29 cellular contexts compared by ENCODE assay signal in the genomic region with DNA sequence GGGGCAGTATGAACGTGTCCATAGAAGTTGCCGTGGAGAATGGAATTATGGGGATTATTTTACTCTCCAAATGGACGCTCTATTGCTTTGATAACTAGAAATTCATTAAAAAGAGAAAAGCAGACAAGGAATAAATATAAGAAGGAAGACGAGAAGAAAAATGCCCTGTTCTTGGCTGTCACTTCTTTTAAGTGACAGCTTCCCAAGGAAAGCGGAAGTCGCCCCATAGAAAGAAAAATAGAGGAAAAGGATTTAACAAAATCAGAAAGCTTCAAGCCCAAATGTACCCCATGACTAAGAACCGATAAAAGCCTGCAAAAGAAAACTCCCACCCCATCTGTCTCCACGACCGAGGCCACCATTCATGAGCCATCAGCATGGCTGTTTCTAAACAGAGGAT.
"Had no signal": no experiment of that assay in that cellular context is flagged by ENCODE, and none has a peak within 500 bp of the region (broad histone marks: within the 10 kb centered on the region; RNA-seq: fewer than 3 reads in every experiment).

No MANE protein-coding gene starts in this region.

- ATAC-seq: stimulated activated effector memory CD8-positive, alpha-beta T cell treated with anti-CD3 and anti-CD28 coated beads, Interleukin-12 subunit alpha, Interleukin-12 subunit beta, amount 100 ng/mL, for 72 hours; stimulated activated memory B cell treated with anti-CD40 and anti-IgM and Interleukin-4, amounts not matched to agents 10 μg/mL and 1 μg/mL and 100 μg/mL, for 72 hours; stimulated activated naive B cell treated with anti-CD40 and anti-IgM and Interleukin-4, amounts not matched to agents 10 μg/mL and 1 μg/mL and 100 μg/mL, for 72 hours; stimulated activated naive CD8-positive, alpha-beta T cell treated with anti-CD3 and anti-CD28 coated beads, Interleukin-15, amount 100 ng/mL, for 72 hours; stimulated activated naive CD8-positive, alpha-beta T cell treated with anti-CD3 and anti-CD28 coated beads, Interleukin-15, Interleukin-2, amounts not matched to agents 100 U/mL and 50 U/mL, for 24 hours; upper lobe of right lung had no signal

- FAIRE-seq: urothelium cell line had no signal

- H3K4me3 Mint-ChIP-seq: stimulated activated effector memory CD8-positive, alpha-beta T cell treated with anti-CD3 and anti-CD28 coated beads, Interleukin-12 subunit alpha, Interleukin-12 subunit beta, amount 100 ng/mL, for 72 hours; stimulated activated memory B cell treated with anti-CD40 and anti-IgM and Interleukin-4, amounts not matched to agents 10 μg/mL and 1 μg/mL and 100 μg/mL, for 72 hours; stimulated activated naive B cell treated with anti-CD40 and anti-IgM and Interleukin-4, amounts not matched to agents 10 μg/mL and 1 μg/mL and 100 μg/mL, for 72 hours; stimulated activated naive CD8-positive, alpha-beta T cell treated with anti-CD3 and anti-CD28 coated beads, Interleukin-15, amount 100 ng/mL, for 72 hours; stimulated activated naive CD8-positive, alpha-beta T cell treated with anti-CD3 and anti-CD28 coated beads, Interleukin-15, Interleukin-2, amounts not matched to agents 100 ng/mL and 50 ng/mL, for 24 hours; type B pancreatic cell had no signal

- H3K9me3 ChIP-seq: suprapubic skin, testis, thoracic aorta, thyroid gland, tibial artery, tibial nerve, transverse colon, upper lobe of left lung, upper lobe of right lung, uterus, vagina had no signal

- H3K4me3 ChIP-seq: stomach, suprapubic skin, testis, thoracic aorta, thyroid gland, tibial artery, tibial nerve, transverse colon, upper lobe of left lung, upper lobe of right lung, uterus, vagina had no signal

- H3K36me3 ChIP-seq: stomach, suprapubic skin, thoracic aorta, thyroid gland, tibial artery, tibial nerve, transverse colon, upper lobe of left lung, upper lobe of right lung, uterus, vagina had no signal

- H3K27ac Mint-ChIP-seq: stimulated activated effector memory CD8-positive, alpha-beta T cell treated with anti-CD3 and anti-CD28 coated beads, Interleukin-12 subunit alpha, Interleukin-12 subunit beta, amount 100 ng/mL, for 72 hours; stimulated activated memory B cell treated with anti-CD40 and anti-IgM and Interleukin-4, amounts not matched to agents 10 μg/mL and 1 μg/mL and 100 μg/mL, for 72 hours; stimulated activated naive B cell treated with anti-CD40 and anti-IgM and Interleukin-4, amounts not matched to agents 10 μg/mL and 1 μg/mL and 100 μg/mL, for 72 hours; stimulated activated naive CD8-positive, alpha-beta T cell treated with anti-CD3 and anti-CD28 coated beads, Interleukin-15, Interleukin-2, amounts not matched to agents 100 ng/mL and 50 ng/mL, for 24 hours; type B pancreatic cell had no signal

- H3K27me3 ChIP-seq: testis, thyroid gland, vagina had no signal

- H3K27ac ChIP-seq: stomach, suprapubic skin, testis, thoracic aorta, thyroid gland, tibial artery, tibial nerve, transverse colon, upper lobe of left lung, upper lobe of right lung, uterus, vagina had no signal

- DNase-seq: stimulated activated CD4-positive, alpha-beta T cell treated with anti-CD3 and anti-CD28 coated beads, Interleukin-2, amount 100 ng/mL, for 48 hours; stimulated activated CD4-positive, alpha-beta T cell treated with anti-CD3 and anti-CD28 coated beads, Interleukin-4, amount 100 ng/mL, for 1 hour; stimulated activated CD4-positive, alpha-beta T cell treated with anti-CD3 and anti-CD28 coated beads, Interleukin-4, amount 100 ng/mL, for 24 hours; stimulated activated CD4-positive, alpha-beta T cell treated with anti-CD3 and anti-CD28 coated beads, Interleukin-4, amount 100 ng/mL, for 4 hours; stimulated activated CD8-positive, alpha-beta memory T cell treated with anti-CD3 and anti-CD28 coated beads, Interleukin-4, amount 100 ng/mL, for 48 hours; stimulated activated naive B cell treated with anti-CD40 and anti-IgM and Interleukin-4, amounts not matched to agents 10 μg/mL and 1 μg/mL and 100 μg/mL, for 72 hours; stimulated activated naive CD4-positive, alpha-beta T cell; stimulated activated naive CD4-positive, alpha-beta T cell treated with Interleukin-2 at 50 U/mL for 16 hours; stimulated activated naive CD8-positive, alpha-beta T cell treated with anti-CD3 and anti-CD28 coated beads, Interleukin-15, amount 100 ng/mL, for 72 hours; stimulated activated naive CD8-positive, alpha-beta T cell treated with anti-CD3 and anti-CD28 coated beads, Interleukin-15, Interleukin-2, amounts not matched to agents 100 U/mL and 50 U/mL, for 24 hours; stomach; substantia nigra; testis; thyroid gland; tibial artery; transverse colon; trophoblast cell; upper lobe of left lung; upper lobe of right lung; uterus had no signal

- H3K9me3 Mint-ChIP-seq: stimulated activated effector memory CD8-positive, alpha-beta T cell treated with anti-CD3 and anti-CD28 coated beads, Interleukin-12 subunit alpha, Interleukin-12 subunit beta, amount 100 ng/mL, for 72 hours; stimulated activated memory B cell treated with anti-CD40 and anti-IgM and Interleukin-4, amounts not matched to agents 10 μg/mL and 1 μg/mL and 100 μg/mL, for 72 hours; stimulated activated naive B cell treated with anti-CD40 and anti-IgM and Interleukin-4, amounts not matched to agents 10 μg/mL and 1 μg/mL and 100 μg/mL, for 72 hours; stimulated activated naive CD8-positive, alpha-beta T cell treated with anti-CD3 and anti-CD28 coated beads, Interleukin-15, amount 100 ng/mL, for 72 hours; stimulated activated naive CD8-positive, alpha-beta T cell treated with anti-CD3 and anti-CD28 coated beads, Interleukin-15, Interleukin-2, amounts not matched to agents 100 ng/mL and 50 ng/mL, for 24 hours; type B pancreatic cell had no signal

- H3K36me3 Mint-ChIP-seq: stimulated activated effector memory CD8-positive, alpha-beta T cell treated with anti-CD3 and anti-CD28 coated beads, Interleukin-12 subunit alpha, Interleukin-12 subunit beta, amount 100 ng/mL, for 72 hours; stimulated activated memory B cell treated with anti-CD40 and anti-IgM and Interleukin-4, amounts not matched to agents 10 μg/mL and 1 μg/mL and 100 μg/mL, for 72 hours; stimulated activated naive B cell treated with anti-CD40 and anti-IgM and Interleukin-4, amounts not matched to agents 10 μg/mL and 1 μg/mL and 100 μg/mL, for 72 hours; type B pancreatic cell had no signal

- H3K4me1 Mint-ChIP-seq: stimulated activated effector memory CD8-positive, alpha-beta T cell treated with anti-CD3 and anti-CD28 coated beads, Interleukin-12 subunit alpha, Interleukin-12 subunit beta, amount 100 ng/mL, for 72 hours; stimulated activated memory B cell treated with anti-CD40 and anti-IgM and Interleukin-4, amounts not matched to agents 10 μg/mL and 1 μg/mL and 100 μg/mL, for 72 hours; stimulated activated naive B cell treated with anti-CD40 and anti-IgM and Interleukin-4, amounts not matched to agents 10 μg/mL and 1 μg/mL and 100 μg/mL, for 72 hours; stimulated activated naive CD8-positive, alpha-beta T cell treated with anti-CD3 and anti-CD28 coated beads, Interleukin-15, amount 100 ng/mL, for 72 hours had no signal

- H3K4me1 ChIP-seq: stomach, suprapubic skin, testis, thyroid gland, tibial artery, tibial nerve, transverse colon, upper lobe of left lung, upper lobe of right lung, uterus, vagina had no signal
